Comparison of ENCODE assay signal across 17 cellular contexts in the genomic region with DNA sequence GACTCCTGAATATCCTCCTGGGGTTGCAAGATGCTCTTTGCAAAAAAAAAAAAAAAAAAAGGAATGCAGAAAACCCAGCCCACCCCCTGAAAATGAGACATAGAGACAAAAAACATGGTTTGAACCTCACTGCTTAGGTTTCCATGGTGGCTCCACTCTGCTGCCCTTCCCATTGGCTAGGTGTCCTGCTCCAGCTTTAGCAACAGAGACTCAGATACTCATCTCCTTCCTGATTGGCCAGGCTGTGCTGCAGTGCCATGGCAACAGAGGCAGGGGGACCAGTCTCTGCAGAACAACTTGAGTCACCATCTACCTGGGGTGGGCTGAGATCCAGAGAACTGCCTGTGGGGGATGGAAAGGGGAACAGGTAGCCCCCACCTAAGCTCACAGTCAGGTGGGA. TPM values are rescaled to one million over a fixed set of nuclear protein-coding genes. Genes with fewer than 3 reads are reported as not detected.
DNase-seq lines count a peak whose midpoint lies in the region; ATAC-seq, FAIRE-seq and TF ChIP-seq lines count a peak whose summit lies in the region.
"Had no signal": no experiment of that assay in that cellular context is flagged by ENCODE, and none has a peak within 500 bp of the region (broad histone marks: within the 10 kb centered on the region; RNA-seq: fewer than 3 reads in every experiment).

No MANE protein-coding gene starts in this region.

- H3K27me3 ChIP-seq in IMR-90 (ENCODE audit: control insufficient read depth, insufficient read depth, low read length) (peaks cover 21% of the 10 kb centered on the region), layer of hippocampus (ENCODE audit: control insufficient read depth, insufficient read depth, low read length) (no peaks in the 10 kb centered on the region)

- H3K56ac ChIP-seq in IMR-90 (ENCODE audit: extremely low read depth, insufficient read depth, low read length), result no peak overlapping the region

- H3K4me2 ChIP-seq in IMR-90 (ENCODE audit: low read depth, low read length), result no peak overlapping the region

- TF ChIP-seq CTCF in IMR-90 (conservative IDR thresholded peaks at IDR 0.05; ENCODE audit: low read depth, low read length) (no peak), D721Med (IDR thresholded peaks at IDR 0.05; ENCODE audit: insufficient read depth, missing control alignments) (no peak)

- H3K9me3 ChIP-seq in IMR-90 (ENCODE audit: control insufficient read depth, insufficient read depth, low read length), result no peaks in the 10 kb centered on the region

- H3K4me1 ChIP-seq in IMR-90 (ENCODE audit: control insufficient read depth, insufficient read depth, low read length), result no peaks in the 10 kb centered on the region

- no peak overlapping the region for H3K18ac ChIP-seq in IMR-90 (ENCODE audit: low read depth, low read length)

- H2BK5ac ChIP-seq in IMR-90 (ENCODE audit: low read depth, low read length, poor library complexity, severe bottlenecking), result no peak overlapping the region

- 0 out of 2 replicates have a peak, but pooled peaks cover 6% of the 10 kb centered on the region for H3K9me1 ChIP-seq in IMR-90 (ENCODE audit: insufficient read depth, low read length)

- dilution Hi-C loops in IMR-90 (cut with HindIII; ENCODE audit: low sequenced_read_pairs, unreplicated experiment), result no loop called here

- no peaks in the 10 kb centered on the region for H3K36me3 ChIP-seq in IMR-90 (ENCODE audit: control insufficient read depth, insufficient read depth, low read length)

- no peak overlapping the region for H2AFZ ChIP-seq in IMR-90 (replicated peaks; ENCODE audit: low read length, poor library complexity)

- peak; percentile 61; the same call in 1 of the 2 replicates for ATAC-seq in IMR-90 (ENCODE audit: low read depth)
- no peak for ATAC-seq in HG02870 (IDR thresholded peaks at IDR 0.05; ENCODE audit: unreplicated experiment)
- ATAC-seq: activated naive CD8-positive, alpha-beta T cell treated with anti-CD3 and anti-CD28 coated beads, Interleukin-2, amount 50 U/mL, for 24 hours had no signal

- H3K9ac ChIP-seq in IMR-90 (ENCODE audit: low read depth, low read length), result no peak overlapping the region

- H4K8ac ChIP-seq in IMR-90 (ENCODE audit: low read depth in 2 of 2, low read length in 2 of 2), result no peak overlapping the region

- H2AK5ac ChIP-seq in IMR-90 (ENCODE audit: low read depth, low read length), result no peak overlapping the region

- DNase-seq in DMS 273 (lab: John Stamatoyannopoulos, UW; ENCODE audit: unreplicated experiment), result peak; percentile 70
- DNase-seq in DMS 273 treated with DMSO at 0.1 percent for 48 hours (lab: John Stamatoyannopoulos, UW), result no peak
- no peak for DNase-seq in IMR-90
- DNase-seq in caudate nucleus (lab: John Stamatoyannopoulos, UW), result peak in 54 of 61 donors; percentile 17 to 97 (median 75)
- no peak for DNase-seq in D721Med (ENCODE audit: insufficient read length, low spot score)
- DNase-seq in stimulated activated CD4-positive, alpha-beta T cell treated with anti-CD3 and anti-CD28 coated beads, Interleukin-12 subunit alpha, Interleukin-12 subunit beta, amount 100 ng/mL, for 4 hours, result no peak
- DNase-seq: activated naive CD8-positive, alpha-beta T cell treated with anti-CD3 and anti-CD28 coated beads, Interleukin-2, amount 50 U/mL, for 24 hours; CD8-positive, alpha-beta memory T cell; effector CD4-positive, alpha-beta T cell; Kasumi-1; NCI-H446; Right ventricle myocardium superior had no signal

- no peak for TF ChIP-seq POLR2A in IMR-90 (IDR thresholded peaks at IDR 0.05; ENCODE audit: low read depth, low read length)

- H2AK9ac ChIP-seq in IMR-90 (replicated peaks; ENCODE audit: low read depth, low read length, poor library complexity), result no peak overlapping the region

- CTCF ChIA-PET in IMR-90 (lab: Yijun Ruan, JAX), result no interaction called here

- no peak overlapping the region for H2BK120ac ChIP-seq in IMR-90 (ENCODE audit: low read depth, low read length)

- in situ Hi-C loops in IMR-90 (cut with MboI; ENCODE audit: low sequenced_read_pairs), result no loop called here

- no peak overlapping the region for H2BK15ac ChIP-seq in IMR-90 (ENCODE audit: low read depth, low read length)

- no peak overlapping the region for H3K14ac ChIP-seq in IMR-90 (replicated peaks; ENCODE audit: low read depth, low read length)

- H3K4me3 ChIP-seq in IMR-90 (ENCODE audit: insufficient read depth, low read depth, low read length), result no peak overlapping the region

- TF ChIP-seq RAD21 in IMR-90 (IDR thresholded peaks at IDR 0.05; ENCODE audit: low read length), result no peak

- H4K20me1 ChIP-seq in IMR-90 (ENCODE audit: insufficient read depth, low read length), result no peaks in the 10 kb centered on the region

- H3K4ac ChIP-seq in IMR-90 (ENCODE audit: low read depth, low read length), result no peak overlapping the region

- POLR2A ChIA-PET in IMR-90 (lab: Charles Lee; ENCODE audit: unreplicated experiment), result no interaction called here

- H3K27ac ChIP-seq in IMR-90 (ENCODE audit: insufficient read depth, low read length) (no peak overlapping the region), caudate nucleus (ENCODE audit: low read depth, low read length) (peak overlapping the region; percentile 94), layer of hippocampus (ENCODE audit: low read depth, low read length) (peak overlapping the region; percentile 63)
- H3K27ac ChIP-seq: 22Rv1, VCaP had no signal

- H3K23ac ChIP-seq in IMR-90 (ENCODE audit: low read depth, low read length), result no peak overlapping the region; the same call in 1 of the 2 replicates

- H4K91ac ChIP-seq in IMR-90 (ENCODE audit: insufficient read depth, low read depth, low read length), result no peak overlapping the region

- no peak overlapping the region for H2BK20ac ChIP-seq in IMR-90 (ENCODE audit: low read depth, low read length)

- BruUV-seq in IMR-90 (replicated peaks; lab: Mats Ljungman, UMichigan), result no TSS peak

- FAIRE-seq in D721Med (lab: Jason Lieb, UNC), result no peak
- FAIRE-seq: frontal cortex had no signal

- no peak overlapping the region for H4K5ac ChIP-seq in IMR-90 (ENCODE audit: low read depth, low read length)

- intact Hi-C loops in IMR-90 (cut with micrococcal nuclease), result no loop called here

- H3K79me1 ChIP-seq in IMR-90 (ENCODE audit: low read depth in 1 of 2, low read length in 2 of 2), result no peaks in the 10 kb centered on the region

TF ChIP-seq in IMR-90, 13 proteins besides CTCF, POLR2A, EP300 and RAD21:
- TF ChIP-seq FOS (IDR thresholded peaks at IDR 0.05; ENCODE audit: low read depth, low read length) (no peak), MAFK (IDR thresholded peaks at IDR 0.05; ENCODE audit: low read depth, low read length) (no peak), MXI1 (IDR thresholded peaks at IDR 0.05; ENCODE audit: borderline replicate concordance, low read depth, low read length) (no peak), BHLHE40 (IDR thresholded peaks at IDR 0.05; ENCODE audit: low read depth, low read length) (no peak), RFX5 (IDR thresholded peaks at IDR 0.05; ENCODE audit: low read depth, low read length) (peak; percentile 65; the same call in 1 of the 2 replicates)

RNA-seq across cellular contexts. Expression of gene YWHAH, which starts 17.4 kb away (rescaled TPM):
- 173 and 186 TPM in 2 replicates for total RNA-seq in IMR-90 (2012; rRNA removed)
- 131 and 147 TPM in 2 replicates for polyA plus RNA-seq in IMR-90 (2012; rRNA removed)
- polyA plus RNA-seq in IMR-90 (2012; cell fraction: cytosol; rRNA removed), result 72.8 and 87.1 TPM in 2 replicates
- 30.7 and 43.3 TPM in 2 replicates for polyA plus RNA-seq in IMR-90 (2012; cell fraction: nucleus; rRNA removed; ENCODE audit: low replicate concordance)

Comparison
In these comparisons a context has a peak if more than half of its experiments do, and no peak if none do; other contexts are left out.
1. DNase-seq: peak in DMS 273 (single experiment) and caudate nucleus (54 of 61); none in DMS 273 treated with DMSO at 0.1 percent for 48 hours (single experiment), IMR-90 (single experiment), D721Med (single experiment) and stimulated activated CD4-positive, alpha-beta T cell treated with anti-CD3 and anti-CD28 coated beads, Interleukin-12 subunit alpha, Interleukin-12 subunit beta, amount 100 ng/mL, for 4 hours (single experiment).